29 cellular contexts compared by ENCODE assay signal in the genomic region with DNA sequence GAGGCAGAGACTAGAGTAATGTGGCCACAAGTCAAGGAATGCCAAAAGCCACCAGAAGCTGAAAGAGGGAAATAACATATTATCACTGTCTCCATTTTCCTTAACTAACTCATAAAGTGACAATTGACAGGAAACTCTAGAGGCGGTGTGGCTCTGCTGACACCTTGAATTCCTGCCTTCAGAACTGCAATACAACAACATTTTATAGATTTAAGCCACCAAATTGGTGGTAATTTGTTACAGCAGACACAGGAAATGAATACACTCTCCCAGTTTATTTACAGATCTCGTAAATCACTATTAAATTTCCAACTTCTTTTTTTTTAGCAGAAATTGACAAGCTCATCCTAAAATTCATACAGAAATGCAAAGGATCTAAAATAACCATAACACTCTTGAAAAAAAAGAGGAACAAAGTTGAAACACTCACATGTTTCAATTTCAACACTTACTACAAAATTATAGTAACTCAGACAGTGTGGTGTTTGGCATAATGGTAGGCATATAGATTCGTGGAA.
"Had no signal": no experiment of that assay in that cellular context is flagged by ENCODE, and none has a peak within 500 bp of the region (broad histone marks: within the 10 kb centered on the region; RNA-seq: fewer than 3 reads in every experiment).

No MANE protein-coding gene starts in this region.

- ATAC-seq: gastrocnemius medialis; left cardiac atrium; left ventricle myocardium superior; sciatic nerve; stimulated activated effector memory CD8-positive, alpha-beta T cell treated with anti-CD3 and anti-CD28 coated beads, Interleukin-12 subunit alpha, Interleukin-12 subunit beta, amount 100 ng/mL, for 72 hours had no signal

- H3K4me3 ChIP-seq: ascending aorta, cardiac muscle cell, coronary artery, dorsolateral prefrontal cortex, gastrocnemius medialis, skin epidermis, thoracic aorta had no signal

- H3K27ac ChIP-seq: ascending aorta, cardiac muscle cell, coronary artery, dorsolateral prefrontal cortex, gastrocnemius medialis, neutrophil, skin epidermis, thoracic aorta had no signal

- DNase-seq: activated CD4-positive, alpha-beta memory T cell treated with anti-CD3 and anti-CD28 coated beads for 36 hours; activated CD4-positive, alpha-beta T cell treated with anti-CD3 and anti-CD28 coated beads for 4 hours; activated CD4-positive, CD25-positive, alpha-beta regulatory T cell; activated CD8-positive, alpha-beta memory T cell treated with anti-CD3 and anti-CD28 coated beads, Interleukin-2, amount 50 U/mL, for 4 hours; activated effector memory CD4-positive, alpha-beta T cell treated with anti-CD3 and anti-CD28 coated beads, Interleukin-2, amount 50 U/mL, for 16 hours; activated naive CD4-positive, alpha-beta T cell treated with anti-CD3 and anti-CD28 coated beads for 36 hours; activated naive CD8-positive, alpha-beta T cell treated with anti-CD3 and anti-CD28 coated beads for 36 hours; activated T-cell treated with anti-CD3 and anti-CD28 coated beads, Interleukin-2, amount 50 U/mL, for 1 hour; dorsolateral prefrontal cortex; effector memory CD4-positive, alpha-beta T cell; erythroblast; gastrocnemius medialis; glutamatergic neuron; left cardiac atrium; left ventricle myocardium superior; naive B cell; nephron progenitor cell; retina; stimulated activated CD4-positive, alpha-beta T cell treated with anti-CD3 and anti-CD28 coated beads, Interleukin-4, amount 100 ng/mL, for 24 hours; T1000; trophoblast cell had no signal

- H3K4me1 ChIP-seq: ascending aorta, gastrocnemius medialis had no signal

- H3K36me3 ChIP-seq: ascending aorta, cardiac muscle cell, gastrocnemius medialis, neutrophil, thoracic aorta had no signal

- H3K27me3 ChIP-seq: ascending aorta, cardiac muscle cell, dorsolateral prefrontal cortex, gastrocnemius medialis, neutrophil had no signal
